8 cellular contexts compared by ENCODE assay signal in the genomic region with DNA sequence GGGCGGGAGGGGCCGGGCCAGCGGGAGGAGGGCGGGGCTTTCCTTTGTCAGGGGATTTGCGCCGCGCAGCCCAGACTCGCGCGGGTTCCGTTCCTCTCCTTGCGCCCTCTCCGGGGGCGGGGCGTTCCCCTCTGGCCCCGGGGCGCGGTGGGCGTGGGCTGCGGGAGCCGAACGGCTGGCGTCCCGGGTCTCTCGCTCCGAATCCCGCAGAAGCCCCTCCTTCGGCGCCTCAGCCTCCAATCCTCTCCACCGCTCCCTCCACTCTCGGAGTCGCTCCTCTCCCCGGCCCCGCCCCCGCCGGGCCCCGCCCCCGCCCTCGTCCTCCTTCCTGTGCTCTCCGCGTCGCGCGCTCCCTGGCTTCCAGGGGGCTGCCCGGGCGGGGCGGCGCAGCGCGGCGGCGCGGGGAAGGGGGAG.
DNase-seq lines count a peak whose midpoint lies in the region; ATAC-seq and TF ChIP-seq lines count a peak whose summit lies in the region.

No MANE protein-coding gene starts in this region.

- H3K4me3 ChIP-seq in GM12864 (ENCODE audit: low read depth, low read length) = peak overlapping the region; percentile 79
- H3K4me3 ChIP-seq in adrenal gland = peak overlapping the region in 3 of 4 donors; percentile 62 to 74 (median 71)
- H3K4me3 ChIP-seq in upper lobe of left lung = peak overlapping the region; percentile 58 to 96 (median 81)

- WGBS in adrenal gland, 4 donors = 0% methylated on average over 9 to 53 of the region's 53 CpGs
- WGBS in upper lobe of left lung, 2 donors = 0% methylated on average over 8 to 22 of the region's 53 CpGs

- no peak for TF ChIP-seq POLR2A in adrenal gland (IDR thresholded peaks at IDR 0.05)
- peak in 1 of 4 donors; percentile 12 for TF ChIP-seq POLR2A in upper lobe of left lung (IDR thresholded peaks at IDR 0.05)

- peak overlapping the region in 4 of 5 donors; percentile 83 to 93 (median 91) for H3K27ac ChIP-seq in adrenal gland
- peak overlapping the region; percentile 93 to 95 (median 94) for H3K27ac ChIP-seq in upper lobe of left lung

- TF ChIP-seq CTCF in GM12864 (IDR thresholded peaks at IDR 0.05; ENCODE audit: low read depth, low read length, missing control alignments) (no peak), adrenal gland (IDR thresholded peaks at IDR 0.05) (no peak), upper lobe of left lung (IDR thresholded peaks at IDR 0.05) (no peak)

- no peak for TF ChIP-seq EP300 in upper lobe of left lung (IDR thresholded peaks at IDR 0.05)

- DNase-seq in GM12864 (ENCODE audit: low read depth) = peak; percentile 49
- peak; percentile 94 for DNase-seq in NCI-H1436 (lab: John Stamatoyannopoulos, UW)
- DNase-seq in T follicular helper cell (ENCODE audit: low read depth) = peak; percentile 77
- DNase-seq in adrenal gland = peak; percentile 95 to 97 (median 96)
- DNase-seq in left cardiac atrium = peak; percentile 97
- peak; percentile 84 to 99 (median 90) for DNase-seq in posterior cingulate gyrus
- DNase-seq in upper lobe of left lung = peak; percentile 96 to 97

- no peaks in the 10 kb centered on the region for H3K9me3 ChIP-seq in adrenal gland (replicated peaks in 1 of 3)
- H3K9me3 ChIP-seq in upper lobe of left lung = no peaks in the 10 kb centered on the region

- ATAC-seq in HG02798 (IDR thresholded peaks at IDR 0.05; ENCODE audit: poor library complexity, unreplicated experiment) = peak; percentile 79
- peak; percentile 90 to 94 for ATAC-seq in left cardiac atrium
- peak; percentile 94 to 96 for ATAC-seq in upper lobe of left lung (ENCODE audit: low FRiP score in 2 of 2)

- no peaks in the 10 kb centered on the region for H3K27me3 ChIP-seq in adrenal gland
- H3K27me3 ChIP-seq in upper lobe of left lung = no peaks in the 10 kb centered on the region

- peaks cover 28 to 65% of the 10 kb centered on the region in 2 donors for H3K4me1 ChIP-seq in adrenal gland (replicated peaks in 1 of 2)
- peaks cover 60 to 90% (median 79%) of the 10 kb centered on the region in 4 donors for H3K4me1 ChIP-seq in upper lobe of left lung

- H3K36me3 ChIP-seq in adrenal gland (replicated peaks in 1 of 2) (no peaks in the 10 kb centered on the region), upper lobe of left lung (peaks cover 0 to 18% (median 10%) of the 10 kb centered on the region in 4 donors)

- intact Hi-C loops in adrenal gland (cut with DNase I) = no loop called here
- intact Hi-C loops in left cardiac atrium (cut with DNase I) = no loop called here
- intact Hi-C loops in posterior cingulate gyrus (cut with DNase I) = loop anchor here (10.0 kb wide), 1 partner anchor 304 kb away; no protein-coding TSS in a partner anchor

Comparison
In these comparisons a context has a peak if more than half of its experiments do, and no peak if none do; other contexts are left out.
1. Peak in every context shown above with its lines: DNase-seq, ATAC-seq, H3K4me3 ChIP-seq and H3K27ac ChIP-seq.